Comparison of ENCODE assay signal across 1 cellular context in genomic region chr6:40328988-40329545, GRCh38.
TF ChIP-seq lines count a peak whose summit lies in the region.

No MANE protein-coding gene starts in this region.

TF ChIP-seq in H1, 55 proteins besides CTCF, POLR2A, EP300 and RAD21:
- TF ChIP-seq PHF8 (conservative IDR thresholded peaks at IDR 0.05; ENCODE audit: low read depth, low read length) (no peak), TAF7 (optimal IDR thresholded peaks at IDR 0.05; ENCODE audit: borderline replicate concordance, low read depth, low read length) (no peak), EZH2 (IDR thresholded peaks at IDR 0.05; ENCODE audit: low read depth, low read length, severe bottlenecking) (no peak), CTBP2 (IDR thresholded peaks at IDR 0.05; ENCODE audit: borderline replicate concordance, insufficient read depth, insufficient read length, low read length) (no peak), SP4 (IDR thresholded peaks at IDR 0.05; ENCODE audit: low read length) (0 out of 2 replicates have a peak, but pooled peaks have one; percentile 15), SIRT6 (IDR thresholded peaks at IDR 0.05; ENCODE audit: low read length) (no peak), CREB1 (IDR thresholded peaks at IDR 0.05) (no peak; the same call in 1 of the 2 replicates), ASH2L (IDR thresholded peaks at IDR 0.05; ENCODE audit: low read length) (peak; percentile 98), USF2 (IDR thresholded peaks at IDR 0.05; ENCODE audit: low read length) (no peak), ATF3 (IDR thresholded peaks at IDR 0.05; ENCODE audit: insufficient read depth, low read depth, low read length) (peak; percentile 70), RBBP5 (IDR thresholded peaks at IDR 0.05; ENCODE audit: borderline replicate concordance, low read depth, low read length) (peak; percentile 95), TCF12 (IDR thresholded peaks at IDR 0.05; ENCODE audit: low read depth, low read length) (0 out of 2 replicates have a peak, but pooled peaks have one; percentile 58), MAX (IDR thresholded peaks at IDR 0.05) (0 out of 2 replicates have a peak, but pooled peaks have one; percentile 7), SAP30 (IDR thresholded peaks at IDR 0.05; ENCODE audit: insufficient read depth, insufficient replicate concordance, low read length) (no peak), SP1 (IDR thresholded peaks at IDR 0.05; ENCODE audit: low read depth, low read length) (peak; percentile 61; the same call in 1 of the 2 replicates), GABPA (IDR thresholded peaks at IDR 0.05; ENCODE audit: borderline replicate concordance, insufficient read depth, low read length) (no peak), CHD1 (IDR thresholded peaks at IDR 0.05; ENCODE audit: low read depth, low read length) (no peak), KDM1A (IDR thresholded peaks at IDR 0.05; ENCODE audit: borderline replicate concordance, low read length) (peak; percentile 91; the same call in 1 of the 2 replicates), POU5F1 (IDR thresholded peaks at IDR 0.05; ENCODE audit: low read depth, low read length) (0 out of 2 replicates have a peak, but pooled peaks have one; percentile 9), CBX5 (IDR thresholded peaks at IDR 0.05; ENCODE audit: low read depth, low read length) (no peak), HDAC6 (IDR thresholded peaks at IDR 0.05; ENCODE audit: low read depth, low read length) (no peak), YY1 (IDR thresholded peaks at IDR 0.05; ENCODE audit: low read depth, low read length) (no peak), CHD2 (IDR thresholded peaks at IDR 0.05; ENCODE audit: low read length) (0 out of 2 replicates have a peak, but pooled peaks have one; percentile 44), ZNF274 (IDR thresholded peaks at IDR 0.05; ENCODE audit: borderline replicate concordance, extremely low read depth, low read length) (no peak), ATF2 (IDR thresholded peaks at IDR 0.05; ENCODE audit: low read length) (no peak), RXRA (IDR thresholded peaks at IDR 0.05; ENCODE audit: insufficient read depth, low read depth, low read length) (no peak), SRF (IDR thresholded peaks at IDR 0.05; ENCODE audit: low read depth, low read length) (no peak), BACH1 (IDR thresholded peaks at IDR 0.05; ENCODE audit: low read length) (0 out of 2 replicates have a peak, but pooled peaks have one; percentile 24), HDAC2 (IDR thresholded peaks at IDR 0.05; ENCODE audit: borderline replicate concordance in 1 of 2, low read depth in 2 of 2, low read length in 2 of 2) (peak; percentile 23 to 88; a peak in 1 of 4 replicates), NRF1 (IDR thresholded peaks at IDR 0.05; ENCODE audit: low read depth, low read length) (no peak), TBP (IDR thresholded peaks at IDR 0.05; ENCODE audit: low read depth, low read length) (peak; percentile 30; the same call in 1 of the 2 replicates), E2F6 (IDR thresholded peaks at IDR 0.05) (no peak), GTF2F1 (IDR thresholded peaks at IDR 0.05; ENCODE audit: borderline replicate concordance, low read depth, low read length) (no peak), KDM4A (IDR thresholded peaks at IDR 0.05; ENCODE audit: low read depth, low read length, severe bottlenecking) (no peak), POLR2AphosphoS5 (IDR thresholded peaks at IDR 0.05; ENCODE audit: low read depth, low read length) (no peak), RFX5 (IDR thresholded peaks at IDR 0.05; ENCODE audit: borderline replicate concordance, low read depth, low read length) (no peak), RNF2 (IDR thresholded peaks at IDR 0.05; ENCODE audit: borderline replicate concordance, low read depth, low read length, missing control alignments, poor library complexity, severe bottlenecking) (no peak), CHD7 (IDR thresholded peaks at IDR 0.05; ENCODE audit: insufficient replicate concordance, low read length) (no peak), CEBPB (IDR thresholded peaks at IDR 0.05; ENCODE audit: low read depth, low read length) (peak; percentile 66), NANOG (IDR thresholded peaks at IDR 0.05; ENCODE audit: insufficient read depth, low read depth, low read length, poor library complexity, severe bottlenecking) (no peak), EGR1 (IDR thresholded peaks at IDR 0.05; ENCODE audit: borderline replicate concordance, low read depth, low read length) (no peak), KDM5A (IDR thresholded peaks at IDR 0.05; ENCODE audit: low read length) (no peak), SIN3A (conservative IDR thresholded peaks at IDR 0.05 in 1 of 2, IDR thresholded peaks at IDR 0.05 in 1 of 2; ENCODE audit: low read depth in 1 of 2, low read length in 2 of 2) (peak in 1 of 2 experiments; percentile 23; a peak in 1 of 4 replicates), JUN (IDR thresholded peaks at IDR 0.05; ENCODE audit: low read depth, low read length) (no peak), BCL11A (IDR thresholded peaks at IDR 0.05; ENCODE audit: low read depth in 2 of 2, low read length in 2 of 2) (no peak), BRCA1 (IDR thresholded peaks at IDR 0.05; ENCODE audit: low read depth, low read length) (peak; percentile 2; the same call in 1 of the 2 replicates), FOSL1 (IDR thresholded peaks at IDR 0.05; ENCODE audit: insufficient read depth, low read depth, low read length) (no peak), CBX8 (IDR thresholded peaks at IDR 0.05; ENCODE audit: borderline replicate concordance, low read depth, low read length) (no peak), JUND (IDR thresholded peaks at IDR 0.05; ENCODE audit: low read length) (peak; percentile 61; the same call in 1 of the 2 replicates), SUZ12 (IDR thresholded peaks at IDR 0.05; ENCODE audit: low read length) (no peak), SIX5 (IDR thresholded peaks at IDR 0.05; ENCODE audit: low read depth, low read length) (no peak), MAFK (IDR thresholded peaks at IDR 0.05; ENCODE audit: low read depth, low read length) (no peak), TAF1 (IDR thresholded peaks at IDR 0.05; ENCODE audit: low read depth, low read length) (no peak), TEAD4 (IDR thresholded peaks at IDR 0.05; ENCODE audit: low read depth, low read length) (peak; percentile 71; the same call in 1 of the 2 replicates), SP2 (IDR thresholded peaks at IDR 0.05; ENCODE audit: low read length) (no peak)
